8 cellular contexts compared by ENCODE assay signal in the genomic region with DNA sequence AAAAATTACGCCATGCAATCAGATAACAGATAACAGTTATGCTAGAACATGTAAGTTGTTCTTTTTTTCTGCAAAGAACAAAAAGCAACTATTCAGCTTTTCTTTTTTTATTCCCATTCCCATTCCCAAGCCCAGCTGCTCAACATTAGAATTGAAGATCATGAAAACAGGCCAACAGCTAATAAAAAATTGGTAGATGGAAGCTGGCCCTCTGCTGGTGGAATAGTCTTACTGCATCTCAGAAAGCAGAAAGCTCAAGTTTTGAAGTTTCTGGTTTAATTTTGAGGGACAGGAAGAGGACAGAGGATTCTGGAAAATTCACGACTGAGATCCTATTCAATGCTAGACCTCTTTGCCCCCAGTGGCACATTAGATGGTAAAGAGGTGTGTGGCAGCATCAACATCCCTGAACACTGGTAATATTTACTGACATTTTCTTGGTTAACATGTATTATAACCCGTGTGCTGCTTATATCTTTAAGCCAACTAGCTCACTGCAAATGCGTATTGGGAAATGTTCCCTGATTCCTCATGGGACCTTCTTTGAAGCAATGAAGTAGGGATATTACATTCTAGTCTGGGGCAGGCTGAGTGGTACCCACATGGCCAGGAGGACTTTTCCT.
DNase-seq lines count a peak whose midpoint lies in the region; ATAC-seq and TF ChIP-seq lines count a peak whose summit lies in the region.

No MANE protein-coding gene starts in this region.

- no peak for ATAC-seq in GM18498 (IDR thresholded peaks at IDR 0.05; ENCODE audit: unreplicated experiment)

- no peak overlapping the region for H3K4me3 Mint-ChIP-seq in CD14-positive monocyte

- peaks cover 30 to 38% (median 35%) of the 10 kb centered on the region in 3 donors for H3K27me3 Mint-ChIP-seq in CD14-positive monocyte (ENCODE audit: low read depth in 3 of 3)

- intact Hi-C loops in CD14-positive monocyte (cut with micrococcal nuclease): loop anchor here in 1 of 2 donors (5.0 to 10.0 kb wide), 2 partner anchors 1076 to 1194 kb away; no protein-coding TSS in a partner anchor

- H3K36me3 Mint-ChIP-seq in CD14-positive monocyte: no peaks in the 10 kb centered on the region

- H3K4me3 ChIP-seq in foreskin fibroblast (ENCODE audit: low read depth in 1 of 2, low read length in 2 of 2): no peak overlapping the region

- TF ChIP-seq CTCF in CD14-positive monocyte (IDR thresholded peaks at IDR 0.05): peak; percentile 91
- TF ChIP-seq CTCF in foreskin fibroblast (IDR thresholded peaks at IDR 0.05; ENCODE audit: low read depth, low read length): peak; percentile 84

- peaks cover 0 to 7% (median 0%) of the 10 kb centered on the region in 7 donors for H3K9me3 Mint-ChIP-seq in CD14-positive monocyte

- DNase-seq in CD14-positive monocyte (ENCODE audit: low spot score): no peak
- peak; percentile 33 for DNase-seq in H4 (ENCODE audit: low spot score)
- DNase-seq in RPMI8226: peak; percentile 7
- peak; percentile 19 to 62 for DNase-seq in foreskin fibroblast
- DNase-seq in superior temporal gyrus (ENCODE audit: extremely low spot score): peak; percentile 87
- no peak for DNase-seq in NCI-H146 (lab: John Stamatoyannopoulos, UW)
- no peak for DNase-seq in NCI-H524 treated with DMSO at 0.1 percent for 48 hours (lab: John Stamatoyannopoulos, UW)

- no peaks in the 10 kb centered on the region for H3K4me1 Mint-ChIP-seq in CD14-positive monocyte

- H3K27ac Mint-ChIP-seq in CD14-positive monocyte: no peak overlapping the region

Comparison
In these comparisons a context has a peak if more than half of its experiments do, and no peak if none do; other contexts are left out.
1. DNase-seq: peak in H4 (single experiment), RPMI8226 (single experiment), foreskin fibroblast (2 of 2) and superior temporal gyrus (single experiment); none in CD14-positive monocyte (single experiment), NCI-H146 (single experiment) and NCI-H524 treated with DMSO at 0.1 percent for 48 hours (single experiment).